Comparison of ENCODE assay signal across 8 cellular contexts in the genomic region with DNA sequence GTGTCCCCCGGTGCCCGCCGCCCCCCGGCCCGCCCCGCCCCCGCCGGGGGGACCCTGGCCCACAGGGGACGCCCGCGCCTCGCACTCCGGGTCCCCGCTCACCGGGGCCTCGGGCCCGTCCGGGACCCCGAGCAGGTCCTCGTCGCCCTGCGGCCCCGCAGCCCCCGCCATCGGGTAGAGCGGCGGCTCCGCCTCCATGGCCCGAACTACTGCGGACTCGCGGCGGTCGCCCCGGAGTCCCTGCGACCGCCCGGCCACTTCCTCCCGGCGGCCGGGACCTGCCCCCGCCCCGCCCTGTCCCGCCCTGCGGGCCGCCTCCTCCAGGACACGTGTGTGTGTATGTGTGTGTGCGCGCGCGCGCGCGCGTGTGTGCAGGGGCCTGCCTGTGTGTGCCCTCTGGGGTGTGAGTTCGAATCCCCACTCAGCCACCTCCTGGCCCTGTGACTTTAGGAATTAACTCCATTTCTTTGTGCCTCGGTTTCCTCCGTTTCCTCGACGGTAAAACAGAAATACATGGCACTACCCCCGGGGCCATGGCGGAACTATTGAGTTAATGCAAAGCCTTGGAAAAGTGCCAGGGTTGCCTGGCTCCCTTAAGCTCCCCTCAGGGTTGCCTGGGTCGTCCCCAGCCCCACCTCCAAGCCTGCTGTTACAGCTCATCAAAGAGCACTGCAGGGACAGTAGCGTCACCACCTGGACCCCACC. TPM values are rescaled to one million over a fixed set of nuclear protein-coding genes. Genes with fewer than 3 reads are reported as not detected.
DNase-seq lines count a peak whose midpoint lies in the region; ATAC-seq and TF ChIP-seq lines count a peak whose summit lies in the region.

A gene with protein sequence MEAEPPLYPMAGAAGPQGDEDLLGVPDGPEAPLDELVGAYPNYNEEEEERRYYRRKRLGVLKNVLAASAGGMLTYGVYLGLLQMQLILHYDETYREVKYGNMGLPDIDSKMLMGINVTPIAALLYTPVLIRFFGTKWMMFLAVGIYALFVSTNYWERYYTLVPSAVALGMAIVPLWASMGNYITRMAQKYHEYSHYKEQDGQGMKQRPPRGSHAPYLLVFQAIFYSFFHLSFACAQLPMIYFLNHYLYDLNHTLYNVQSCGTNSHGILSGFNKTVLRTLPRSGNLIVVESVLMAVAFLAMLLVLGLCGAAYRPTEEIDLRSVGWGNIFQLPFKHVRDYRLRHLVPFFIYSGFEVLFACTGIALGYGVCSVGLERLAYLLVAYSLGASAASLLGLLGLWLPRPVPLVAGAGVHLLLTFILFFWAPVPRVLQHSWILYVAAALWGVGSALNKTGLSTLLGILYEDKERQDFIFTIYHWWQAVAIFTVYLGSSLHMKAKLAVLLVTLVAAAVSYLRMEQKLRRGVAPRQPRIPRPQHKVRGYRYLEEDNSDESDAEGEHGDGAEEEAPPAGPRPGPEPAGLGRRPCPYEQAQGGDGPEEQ (minus strand): TSS at position 252 of the 705 bp plus-strand sequence. CDS start 54 bp downstream, at position 198.

- peak within 1 kb of the TSS in 1 of 2 donors; percentile 50 for H3K27ac Mint-ChIP-seq in activated naive CD4-positive, alpha-beta T cell treated with anti-CD3 and anti-CD28 coated beads, Interleukin-2, amount 50 U/mL, for 72 hours
- H3K27ac Mint-ChIP-seq in progenitor cell of endocrine pancreas: peak within 1 kb of the TSS; percentile 58

- DNase-seq in HuH-7.5 (ENCODE audit: low spot score) (peak; percentile 100), SKM-1 treated with dmso at 0.1 percent for 144 hours (lab: John Stamatoyannopoulos, UW; ENCODE audit: unreplicated experiment) (peak; percentile 66), cardiac septum (ENCODE audit: low spot score) (peak; percentile 95), progenitor cell of endocrine pancreas (ENCODE audit: low spot score, unreplicated experiment) (peak; percentile 39)
- peak; percentile 85 to 86 for DNase-seq in activated naive CD4-positive, alpha-beta T cell treated with anti-CD3 and anti-CD28 coated beads, Interleukin-2, amount 50 U/mL, for 72 hours (ENCODE audit: low spot score in 2 of 2)

- TF ChIP-seq CTCF in C4-2B (conservative IDR thresholded peaks at IDR 0.05): no peak
- no peak for TF ChIP-seq CTCF in progenitor cell of endocrine pancreas (IDR thresholded peaks at IDR 0.05; ENCODE audit: unreplicated experiment)

- H3K4me3 ChIP-seq in urinary bladder (ENCODE audit: low read depth, low read length): peak within 1 kb of the TSS; percentile 78

- peak within 1 kb of the TSS; percentile 64 for H3K4me3 Mint-ChIP-seq in progenitor cell of endocrine pancreas (ENCODE audit: low read depth)

- ATAC-seq in GM19372 (IDR thresholded peaks at IDR 0.05; ENCODE audit: low read depth, unreplicated experiment): peak; percentile 66
- ATAC-seq in activated naive CD4-positive, alpha-beta T cell treated with anti-CD3 and anti-CD28 coated beads, Interleukin-2, amount 50 U/mL, for 72 hours: peak; percentile 97 to 98

- H3K27me3 Mint-ChIP-seq in progenitor cell of endocrine pancreas: peaks cover 19% of the 10 kb centered on the region

- WGBS in urinary bladder: 3% methylated on average over 64 of the region's 64 CpGs

- H3K4me1 Mint-ChIP-seq in progenitor cell of endocrine pancreas (ENCODE audit: low read depth): peaks cover 3% of the 10 kb centered on the region

- intact Hi-C loops in cardiac septum (cut with DNase I): no loop called here

- no peaks in the 10 kb centered on the region for H3K36me3 ChIP-seq in urinary bladder (ENCODE audit: insufficient read depth)

- H3K27ac ChIP-seq in C4-2B (peak within 1 kb of the TSS; percentile 60), urinary bladder (ENCODE audit: low read depth) (peak within 1 kb of the TSS; percentile 51)

- no peaks in the 10 kb centered on the region for H3K36me3 Mint-ChIP-seq in activated naive CD4-positive, alpha-beta T cell treated with anti-CD3 and anti-CD28 coated beads, Interleukin-2, amount 50 U/mL, for 72 hours
- H3K36me3 Mint-ChIP-seq in progenitor cell of endocrine pancreas (ENCODE audit: insufficient read depth): no peaks in the 10 kb centered on the region

- H3K4me1 ChIP-seq in urinary bladder (ENCODE audit: insufficient read depth): no peaks in the 10 kb centered on the region

- H3K9me3 Mint-ChIP-seq in activated naive CD4-positive, alpha-beta T cell treated with anti-CD3 and anti-CD28 coated beads, Interleukin-2, amount 50 U/mL, for 72 hours: no peaks in the 10 kb centered on the region
- H3K9me3 Mint-ChIP-seq in progenitor cell of endocrine pancreas (ENCODE audit: low read depth): no peaks in the 10 kb centered on the region

RNA-seq across cellular contexts. Expression of the gene that starts here (rescaled TPM):
- 10 to 100 TPM in 1 of 2 donors, 1 to 10 TPM in 1; 7.7 to 23.6 TPM for total RNA-seq in activated naive CD4-positive, alpha-beta T cell treated with anti-CD3 and anti-CD28 coated beads, Interleukin-2, amount 50 U/mL, for 72 hours
- 5.3 TPM for total RNA-seq in cardiac septum
- total RNA-seq in progenitor cell of endocrine pancreas: 6.7 and 8.0 TPM in 2 replicates
- 20.5 TPM for total RNA-seq in urinary bladder
- 34.9 TPM for polyA plus RNA-seq in urinary bladder

Comparison
In these comparisons a context has a peak if more than half of its experiments do, and no peak if none do; other contexts are left out.
1. Peak in every context shown above with its lines: DNase-seq, ATAC-seq, H3K4me3 ChIP-seq and H3K27ac ChIP-seq.
2. DNase-seq: peak in every context shown above with its lines; median percentile 100 in HuH-7.5; 95 in cardiac septum; 86 in activated naive CD4-positive, alpha-beta T cell treated with anti-CD3 and anti-CD28 coated beads, Interleukin-2, amount 50 U/mL, for 72 hours; 66 in SKM-1 treated with dmso at 0.1 percent for 144 hours; 39 in progenitor cell of endocrine pancreas.